1 cellular context compared by ENCODE assay signal in the genomic region with DNA sequence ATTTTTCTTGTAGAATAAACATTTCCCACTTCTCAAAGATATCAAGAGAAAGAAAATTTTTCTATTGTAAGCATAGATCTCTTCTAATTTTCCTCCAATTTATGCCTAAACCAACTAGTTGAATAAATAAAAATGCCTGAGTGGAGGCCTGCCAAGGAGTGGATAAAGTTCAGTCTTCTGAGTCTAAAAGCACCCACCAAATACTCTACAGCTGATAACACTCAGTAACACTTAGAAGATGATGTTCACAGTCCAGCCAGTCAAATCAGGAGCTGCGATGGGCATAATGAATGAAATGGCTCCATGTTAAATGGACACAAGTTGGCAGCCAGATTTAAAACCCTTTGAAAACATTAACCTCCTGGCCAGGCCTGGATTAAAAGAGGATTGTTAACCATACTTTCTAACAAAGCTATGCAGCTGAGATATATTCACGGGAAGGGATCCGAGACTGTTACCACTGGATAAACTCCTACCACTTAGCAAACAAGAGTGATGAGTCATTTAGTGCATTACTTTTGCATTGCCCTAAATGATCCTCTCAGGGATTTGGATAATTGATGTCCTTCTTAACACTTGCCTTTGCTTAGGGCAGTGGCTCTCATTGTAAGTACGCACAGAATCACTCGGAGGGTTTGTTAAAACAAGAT.
TF ChIP-seq lines count a peak whose summit lies in the region.

No MANE protein-coding gene starts in this region.

TF ChIP-seq in HepG2, 621 proteins besides CTCF, POLR2A, EP300 and RAD21:
- TF ChIP-seq, protein P1, sequence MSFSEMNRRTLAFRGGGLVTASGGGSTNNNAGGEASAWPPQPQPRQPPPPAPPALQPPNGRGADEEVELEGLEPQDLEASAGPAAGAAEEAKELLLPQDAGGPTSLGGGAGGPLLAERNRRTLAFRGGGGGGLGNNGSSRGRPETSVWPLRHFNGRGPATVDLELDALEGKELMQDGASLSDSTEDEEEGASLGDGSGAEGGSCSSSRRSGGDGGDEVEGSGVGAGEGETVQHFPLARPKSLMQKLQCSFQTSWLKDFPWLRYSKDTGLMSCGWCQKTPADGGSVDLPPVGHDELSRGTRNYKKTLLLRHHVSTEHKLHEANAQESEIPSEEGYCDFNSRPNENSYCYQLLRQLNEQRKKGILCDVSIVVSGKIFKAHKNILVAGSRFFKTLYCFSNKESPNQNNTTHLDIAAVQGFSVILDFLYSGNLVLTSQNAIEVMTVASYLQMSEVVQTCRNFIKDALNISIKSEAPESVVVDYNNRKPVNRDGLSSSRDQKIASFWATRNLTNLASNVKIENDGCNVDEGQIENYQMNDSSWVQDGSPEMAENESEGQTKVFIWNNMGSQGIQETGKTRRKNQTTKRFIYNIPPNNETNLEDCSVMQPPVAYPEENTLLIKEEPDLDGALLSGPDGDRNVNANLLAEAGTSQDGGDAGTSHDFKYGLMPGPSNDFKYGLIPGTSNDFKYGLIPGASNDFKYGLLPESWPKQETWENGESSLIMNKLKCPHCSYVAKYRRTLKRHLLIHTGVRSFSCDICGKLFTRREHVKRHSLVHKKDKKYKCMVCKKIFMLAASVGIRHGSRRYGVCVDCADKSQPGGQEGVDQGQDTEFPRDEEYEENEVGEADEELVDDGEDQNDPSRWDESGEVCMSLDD (CRISPR knock-in tag; IDR thresholded peaks at IDR 0.05; ENCODE audit: borderline replicate concordance), result no peak
- TF ChIP-seq THYN1 (CRISPR knock-in tag; IDR thresholded peaks at IDR 0.05; ENCODE audit: borderline replicate concordance, low read depth) (no peak), ZNF224 (CRISPR knock-in tag; IDR thresholded peaks at IDR 0.05) (no peak), GABPA (IDR thresholded peaks at IDR 0.05; ENCODE audit: low read depth, low read length) (no peak), GABPA (CRISPR knock-in tag; IDR thresholded peaks at IDR 0.05; ENCODE audit: low read depth) (no peak), ZBTB7B (CRISPR knock-in tag; IDR thresholded peaks at IDR 0.05) (no peak), SP4 (CRISPR knock-in tag; IDR thresholded peaks at IDR 0.05) (no peak), CCAR2 (optimal IDR thresholded peaks at IDR 0.05; ENCODE audit: low read depth, low read length) (no peak), XRCC5 (optimal IDR thresholded peaks at IDR 0.05; ENCODE audit: low read length) (no peak), ZNF644 (CRISPR knock-in tag; IDR thresholded peaks at IDR 0.05; ENCODE audit: low read depth) (no peak), SNAI1 (CRISPR knock-in tag; IDR thresholded peaks at IDR 0.05; ENCODE audit: borderline replicate concordance) (no peak), ZFP82 (CRISPR knock-in tag; IDR thresholded peaks at IDR 0.05; ENCODE audit: borderline replicate concordance) (no peak), ESRRA (CRISPR knock-in tag; IDR thresholded peaks at IDR 0.05; ENCODE audit: low read depth) (no peak)
- TF ChIP-seq, protein P2, sequence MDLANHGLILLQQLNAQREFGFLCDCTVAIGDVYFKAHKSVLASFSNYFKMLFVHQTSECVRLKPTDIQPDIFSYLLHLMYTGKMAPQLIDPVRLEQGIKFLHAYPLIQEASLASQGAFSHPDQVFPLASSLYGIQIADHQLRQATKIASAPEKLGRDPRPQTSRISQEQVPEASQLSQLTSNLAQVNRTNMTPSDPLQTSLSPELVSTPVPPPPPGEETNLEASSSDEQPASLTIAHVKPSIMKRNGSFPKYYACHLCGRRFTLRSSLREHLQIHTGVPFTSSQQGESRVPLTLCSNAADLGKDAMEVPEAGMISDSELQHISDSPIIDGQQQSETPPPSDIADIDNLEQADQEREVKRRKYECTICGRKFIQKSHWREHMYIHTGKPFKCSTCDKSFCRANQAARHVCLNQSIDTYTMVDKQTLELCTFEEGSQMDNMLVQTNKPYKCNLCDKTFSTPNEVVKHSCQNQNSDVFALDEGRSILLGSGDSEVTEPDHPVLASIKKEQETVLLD (CRISPR knock-in tag; IDR thresholded peaks at IDR 0.05; ENCODE audit: low read depth), result no peak
